12 cellular contexts compared by ENCODE assay signal in the genomic region with DNA sequence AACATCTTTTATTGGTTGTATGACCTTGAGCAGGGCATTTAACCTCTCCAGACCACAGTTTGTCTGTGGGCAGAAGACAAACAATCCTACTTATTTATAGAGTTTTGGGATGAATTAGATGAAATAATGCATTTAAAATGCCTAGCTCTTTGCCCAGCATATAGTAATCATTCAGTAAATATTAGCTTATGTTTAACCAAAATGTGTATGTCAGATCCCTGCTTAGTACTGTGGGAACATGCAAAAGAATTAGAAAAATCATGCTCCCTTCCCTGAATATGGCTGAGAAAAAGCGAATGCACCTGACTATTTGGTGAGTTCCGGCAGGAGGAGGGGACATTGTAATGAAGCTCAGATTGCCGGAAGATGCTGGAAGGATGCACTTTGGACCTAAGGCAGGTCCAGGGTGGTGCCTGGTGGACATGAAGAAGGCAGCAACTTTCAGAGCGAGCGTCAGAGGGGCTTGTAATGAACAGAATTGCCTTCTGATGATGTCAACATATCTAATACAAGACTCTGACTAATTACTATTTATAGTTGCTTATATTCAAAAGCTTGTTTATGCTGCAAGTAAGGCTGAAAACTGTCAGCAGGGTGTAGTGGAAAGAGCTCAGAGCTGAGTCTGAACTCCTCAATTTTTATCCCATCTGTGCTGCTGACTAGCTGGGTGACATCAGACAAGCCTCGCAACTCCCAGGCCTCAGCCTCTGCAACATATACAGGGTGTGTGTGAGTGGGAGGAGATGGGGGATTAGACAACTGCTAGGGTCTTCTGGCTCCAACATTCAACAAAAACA.
DNase-seq lines count a peak whose midpoint lies in the region; ATAC-seq and TF ChIP-seq lines count a peak whose summit lies in the region.
"Had no signal": no experiment of that assay in that cellular context is flagged by ENCODE, and none has a peak within 500 bp of the region (broad histone marks: within the 10 kb centered on the region; RNA-seq: fewer than 3 reads in every experiment).

No MANE protein-coding gene starts in this region.

- peak overlapping the region; percentile 48 for H3K27ac ChIP-seq in colonic mucosa
- H3K27ac ChIP-seq in muscle layer of duodenum (ENCODE audit: low read length): peak overlapping the region; percentile 64

- intact Hi-C loops in left ventricle myocardium superior (cut with micrococcal nuclease) (no loop called here), Right ventricle myocardium inferior (cut with DNase I) (no loop called here), colonic mucosa (cut with DNase I) (no loop called here)

- in situ Hi-C loops in GM13976 (cut with MboI; ENCODE audit: low sequenced_read_pairs, unreplicated experiment): no loop called here

- H3K4me3 ChIP-seq in colonic mucosa: no peak overlapping the region
- H3K4me3 ChIP-seq in muscle layer of duodenum (ENCODE audit: low read depth in 1 of 2, low read length in 2 of 2): no peak overlapping the region

- H3K9me3 ChIP-seq in colonic mucosa (no peaks in the 10 kb centered on the region), muscle layer of duodenum (ENCODE audit: control insufficient read depth in 1 of 2, low read length in 2 of 2) (no peaks in the 10 kb centered on the region)

- H3K27me3 ChIP-seq in colonic mucosa (no peaks in the 10 kb centered on the region), muscle layer of duodenum (ENCODE audit: low read depth, low read length) (no peaks in the 10 kb centered on the region)

- DNase-seq in left ventricle myocardium superior (no peak), Right ventricle myocardium inferior (ENCODE audit: missing footprints) (no peak), colonic mucosa (peak; percentile 84), AML-193 (lab: John Stamatoyannopoulos, UW) (no peak), GM13976 (ENCODE audit: low spot score) (no peak), NCI-H2029 treated with DMSO at 0.1 percent for 48 hours (lab: John Stamatoyannopoulos, UW) (no peak)
- DNase-seq in activated CD4-positive, alpha-beta T cell treated with anti-CD3 and anti-CD28 coated beads for 48 hours: no peak
- DNase-seq: activated T-cell treated with anti-CD3 and anti-CD28 coated beads, Interleukin-2, amount 50 U/mL, for 4 hours; NCI-H1436 treated with DMSO at 0.1 percent for 48 hours; NCI-H524 treated with DMSO at 0.1 percent for 48 hours; SHP77 treated with DMSO at 0.1 percent for 48 hours had no signal

- H3K36me3 ChIP-seq in colonic mucosa (no peaks in the 10 kb centered on the region), muscle layer of duodenum (ENCODE audit: control insufficient read depth in 1 of 2, insufficient read depth in 2 of 2, low read length in 2 of 2) (no peaks in the 10 kb centered on the region)

- peak; percentile 52 for ATAC-seq in left ventricle myocardium superior
- ATAC-seq in Right ventricle myocardium inferior: no peak

- H3K4me1 ChIP-seq in colonic mucosa (peaks cover 11% of the 10 kb centered on the region), muscle layer of duodenum (ENCODE audit: control insufficient read depth in 1 of 2, insufficient read depth in 2 of 2, low read length in 2 of 2) (peaks cover 7 to 35% of the 10 kb centered on the region in 2 donors)

- H3K9ac ChIP-seq in colonic mucosa (ENCODE audit: low read depth in 2 of 2, low read length in 2 of 2): no peak overlapping the region

- TF ChIP-seq CTCF in colonic mucosa (IDR thresholded peaks at IDR 0.05): no peak
- no peak for TF ChIP-seq CTCF in GM13976 (IDR thresholded peaks at IDR 0.05; ENCODE audit: borderline replicate concordance, control extremely low read depth, extremely low read depth, insufficient read depth, missing control alignments)
